In genomic region chr1:159889202-159889601, GRCh38 we compare ENCODE assay signal across 1 cellular context.
TF ChIP-seq lines count a peak whose summit lies in the region.

No MANE protein-coding gene starts in this region.

TF ChIP-seq in GM23338, 12 proteins besides CTCF, POLR2A, EP300 and RAD21:
- TF ChIP-seq POLR2AphosphoS5 (IDR thresholded peaks at IDR 0.05; ENCODE audit: low read depth), result no peak
